ENCODE assay signal across 24 cellular contexts in the genomic region with DNA sequence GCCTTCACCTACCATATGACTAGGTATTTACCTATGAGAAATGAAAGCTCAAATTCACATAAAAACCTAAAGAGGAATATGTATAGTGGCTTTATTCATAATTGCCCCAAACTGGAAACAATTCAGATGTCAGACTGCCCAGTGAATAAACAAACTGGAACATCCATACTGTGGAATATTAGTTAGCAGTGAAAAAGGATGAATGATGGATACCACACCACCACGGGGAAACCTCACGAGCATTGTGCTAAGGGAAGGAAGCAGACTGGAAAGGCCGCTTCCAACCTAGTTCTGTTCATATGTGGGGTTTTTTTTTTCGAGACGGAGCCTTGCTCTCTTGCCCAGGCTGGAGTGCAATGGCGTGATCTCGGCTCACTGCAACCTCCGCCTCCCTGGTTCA. TPM values are rescaled to one million over a fixed set of nuclear protein-coding genes. Genes with fewer than 3 reads are reported as not detected.
A peak's percentile ranks its signal among the peaks of the same experiment; 100 is the strongest.
DNase-seq lines count a peak whose midpoint lies in the region; ATAC-seq, FAIRE-seq and TF ChIP-seq lines count a peak whose summit lies in the region.
"Had no signal": no experiment of that assay in that cellular context is flagged by ENCODE, and none has a peak within 500 bp of the region (broad histone marks: within the 10 kb centered on the region; RNA-seq: fewer than 3 reads in every experiment).

No MANE protein-coding gene starts in this region.

- H3K4me1 ChIP-seq in right atrium auricular region (peaks cover 0 to 8% of the 10 kb centered on the region in 2 donors), K562 (replicated peaks in 1 of 2; ENCODE audit: control insufficient read depth in 2 of 2, insufficient read depth in 2 of 2, low read length in 2 of 2) (peaks cover 0 to 5% of the 10 kb centered on the region in 2 experiments; a peak in 2 of 5 replicates)

- peaks cover 6% of the 10 kb centered on the region for H3K79me2 ChIP-seq in K562 (ENCODE audit: control insufficient read depth, insufficient read depth, low read length)

- no peak overlapping the region for H3K4me2 ChIP-seq in K562 (ENCODE audit: insufficient read depth, low read length)
- H3K4me2 ChIP-seq: A549; BLaER1 treated with 17β-estradiol and CSF1 and Interleukin-3, amounts not matched to agents 10 nM and 100 nM had no signal

- CTCF ChIA-PET in K562 (lab: Yijun Ruan, JAX; ENCODE audit: low intra/inter-chr PET ratio), result no interaction called here

- in situ Hi-C loops in K562 (cut with MboI), result no loop called here

- no peak for TF ChIP-seq POLR2A in K562 (conservative IDR thresholded peaks at IDR 0.05)

- peaks cover 11% of the 10 kb centered on the region; the same call in 1 of the 2 replicates for H4K20me1 ChIP-seq in K562 (replicated peaks; ENCODE audit: control insufficient read depth, insufficient read depth, low read length)

- H3K27ac Mint-ChIP-seq in type B pancreatic cell, result peak overlapping the region; percentile 23
- H3K27ac Mint-ChIP-seq in immature natural killer cell, result no peak overlapping the region
- H3K27ac Mint-ChIP-seq: CD4-positive, alpha-beta T cell; CD8-positive, alpha-beta memory T cell had no signal

- POLR2A ChIA-PET in K562 (lab: Yijun Ruan, JAX), result interaction anchor here (0.6 kb wide), 1 partner anchor 54 kb away, joined by 3 read pairs; no protein-coding TSS in a partner anchor

- no TSS peak for BruUV-seq in K562 (replicated peaks; lab: Mats Ljungman, UMichigan)

- no peaks in the 10 kb centered on the region for H3K36me3 Mint-ChIP-seq in type B pancreatic cell
- no peaks in the 10 kb centered on the region for H3K36me3 Mint-ChIP-seq in immature natural killer cell
- H3K36me3 Mint-ChIP-seq: CD14-positive monocyte; CD8-positive, alpha-beta memory T cell had no signal

- WGBS in K562 (ENCODE audit: insufficient coverage, low coverage, missing lambda C conversion rate), result 86% methylated on average over 8 of the region's 8 CpGs

- TF ChIP-seq EP300 in K562 (IDR thresholded peaks at IDR 0.05; ENCODE audit: low read length), result no peak

- H3K27ac ChIP-seq in right atrium auricular region, result peak overlapping the region; percentile 94 to 98
- H3K27ac ChIP-seq in K562 (ENCODE audit: extremely low read depth, low read depth, low read length), result no peak overlapping the region
- H3K27ac ChIP-seq: A549; BLaER1 treated with 17β-estradiol and CSF1 and Interleukin-3, amounts not matched to agents 10 nM and 100 nM had no signal

- ATAC-seq in K562, result no peak
- ATAC-seq: A549, GM12878 had no signal

- no peaks in the 10 kb centered on the region for H3K27me3 ChIP-seq in right atrium auricular region
- H3K27me3 ChIP-seq in K562 (ENCODE audit: control insufficient read depth in 2 of 2, insufficient read depth in 2 of 2, low read length in 2 of 2), result no peaks in the 10 kb centered on the region
- H3K27me3 ChIP-seq: BE2C; BLaER1 treated with 17β-estradiol and CSF1 and Interleukin-3, amounts not matched to agents 10 nM and 100 nM had no signal

- no peak for TF ChIP-seq RAD21 in K562 (CRISPR knock-in tag; conservative IDR thresholded peaks at IDR 0.05 in 1 of 2, IDR thresholded peaks at IDR 0.05 in 1 of 2)

- H3K4me1 Mint-ChIP-seq in type B pancreatic cell (ENCODE audit: unreplicated experiment) (peaks cover 8% of the 10 kb centered on the region), immature natural killer cell (no peaks in the 10 kb centered on the region)
- H3K4me1 Mint-ChIP-seq: CD14-positive monocyte; CD8-positive, alpha-beta memory T cell had no signal

- H3K9me1 ChIP-seq in K562 (ENCODE audit: control insufficient read depth, insufficient read depth, low read length), result no peaks in the 10 kb centered on the region

- intact Hi-C loops in cardiac septum (cut with DNase I) (no loop called here), K562 (cut with micrococcal nuclease) (no loop called here)

- H3K36me3 ChIP-seq in right atrium auricular region (no peaks in the 10 kb centered on the region), K562 (ENCODE audit: control insufficient read depth, insufficient read depth, low read length) (peaks cover 5% of the 10 kb centered on the region; the same call in 1 of the 3 replicates)

- no peaks in the 10 kb centered on the region for H3K9me3 Mint-ChIP-seq in type B pancreatic cell
- H3K9me3 Mint-ChIP-seq in immature natural killer cell, result no peaks in the 10 kb centered on the region
- H3K9me3 Mint-ChIP-seq: CD4-positive, alpha-beta T cell; CD8-positive, alpha-beta memory T cell had no signal

- no peak overlapping the region for H3K9ac ChIP-seq in K562 (ENCODE audit: insufficient read depth in 1 of 2, low read depth in 2 of 2, low read length in 2 of 2)
- H3K9ac ChIP-seq: BLaER1 treated with 17β-estradiol and CSF1 and Interleukin-3, amounts not matched to agents 10 nM and 100 nM had no signal

- no peak for DNase-seq in right atrium auricular region (ENCODE audit: low spot score)
- no peak for DNase-seq in cardiac septum (ENCODE audit: low spot score)
- no peak for DNase-seq in K562 (ENCODE audit: extremely low read depth in 1 of 4, low spot score in 3 of 4)
- no peak for DNase-seq in type B pancreatic cell (ENCODE audit: extremely low spot score, unreplicated experiment)
- no peak for DNase-seq in immature natural killer cell
- DNase-seq in NCI-H1436 treated with DMSO at 0.1 percent for 48 hours (lab: John Stamatoyannopoulos, UW), result no peak
- DNase-seq: 8988T; ACHN; AML-193; BE2C; CD4-positive, alpha-beta T cell; CD8-positive, alpha-beta memory T cell; DMS 273 treated with DMSO at 0.1 percent for 48 hours; DMS79; EL; GDM1; H7; HCEC 1CT had no signal

- no peak overlapping the region for H2AFZ ChIP-seq in K562 (ENCODE audit: low read depth, low read length)

- H3K4me3 Mint-ChIP-seq in type B pancreatic cell, result no peak overlapping the region
- no peak overlapping the region for H3K4me3 Mint-ChIP-seq in immature natural killer cell
- H3K4me3 Mint-ChIP-seq: CD14-positive monocyte; CD4-positive, alpha-beta T cell; CD8-positive, alpha-beta memory T cell had no signal

- no peaks in the 10 kb centered on the region for H3K9me3 ChIP-seq in right atrium auricular region
- no peaks in the 10 kb centered on the region for H3K9me3 ChIP-seq in K562 (replicated peaks; ENCODE audit: control insufficient read depth, insufficient read depth, low read depth, low read length)
- H3K9me3 ChIP-seq: A549, BE2C had no signal

- no peak for TF ChIP-seq CTCF in right atrium auricular region (IDR thresholded peaks at IDR 0.05)
- TF ChIP-seq CTCF in K562 (IDR thresholded peaks at IDR 0.05 in 2 of 3, conservative IDR thresholded peaks at IDR 0.05 in 1 of 3; ENCODE audit: insufficient read depth in 2 of 3, low read depth in 1 of 3, low read length in 3 of 3), result no peak
- no peak for TF ChIP-seq CTCF in type B pancreatic cell (conservative IDR thresholded peaks at IDR 0.05)

- H3K4me3 ChIP-seq in right atrium auricular region (no peak overlapping the region), K562 (no peak overlapping the region)
- H3K4me3 ChIP-seq: A549; BLaER1 treated with 17β-estradiol and CSF1 and Interleukin-3, amounts not matched to agents 10 nM and 100 nM; GM12878 had no signal

- FAIRE-seq in K562 (lab: Jason Lieb, UNC), result no peak
- FAIRE-seq: A549, D721Med, GM12878, H1 had no signal

- no peaks in the 10 kb centered on the region for H3K27me3 Mint-ChIP-seq in type B pancreatic cell
- H3K27me3 Mint-ChIP-seq in immature natural killer cell (ENCODE audit: low read depth in 3 of 3), result peaks cover 0 to 2% (median 0%) of the 10 kb centered on the region in 3 donors
- H3K27me3 Mint-ChIP-seq: CD4-positive, alpha-beta T cell; CD8-positive, alpha-beta memory T cell had no signal

TF ChIP-seq in K562, 482 proteins besides CTCF, POLR2A, EP300 and RAD21 (continues in another document):
- TF ChIP-seq SREBF1 (IDR thresholded peaks at IDR 0.05; ENCODE audit: borderline replicate concordance, low read depth, low read length), result no peak
- peak; percentile 81 for TF ChIP-seq RBM25 (IDR thresholded peaks at IDR 0.05; ENCODE audit: low read depth, low read length, severe bottlenecking)
- TF ChIP-seq, protein P1, sequence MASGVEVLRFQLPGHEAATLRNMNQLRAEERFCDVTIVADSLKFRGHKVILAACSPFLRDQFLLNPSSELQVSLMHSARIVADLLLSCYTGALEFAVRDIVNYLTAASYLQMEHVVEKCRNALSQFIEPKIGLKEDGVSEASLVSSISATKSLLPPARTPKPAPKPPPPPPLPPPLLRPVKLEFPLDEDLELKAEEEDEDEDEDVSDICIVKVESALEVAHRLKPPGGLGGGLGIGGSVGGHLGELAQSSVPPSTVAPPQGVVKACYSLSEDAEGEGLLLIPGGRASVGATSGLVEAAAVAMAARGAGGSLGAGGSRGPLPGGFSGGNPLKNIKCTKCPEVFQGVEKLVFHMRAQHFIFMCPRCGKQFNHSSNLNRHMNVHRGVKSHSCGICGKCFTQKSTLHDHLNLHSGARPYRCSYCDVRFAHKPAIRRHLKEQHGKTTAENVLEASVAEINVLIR (CRISPR knock-in tag; IDR thresholded peaks at IDR 0.05), result no peak
- no peak for TF ChIP-seq TSC22D4 (tag; IDR thresholded peaks at IDR 0.05)
- TF ChIP-seq CHCHD3 (CRISPR knock-in tag; IDR thresholded peaks at IDR 0.05), result no peak
- no peak for TF ChIP-seq ETV6 (IDR thresholded peaks at IDR 0.05; ENCODE audit: borderline replicate concordance in 1 of 2, low read depth in 2 of 2, low read length in 1 of 2)
- TF ChIP-seq ETV6 (CRISPR knock-in tag; IDR thresholded peaks at IDR 0.05; ENCODE audit: borderline replicate concordance), result no peak
- TF ChIP-seq ZNF324 (CRISPR knock-in tag; IDR thresholded peaks at IDR 0.05), result no peak

RNA-seq across cellular contexts. Expression of a gene that starts 16.8 kb away (rescaled TPM):
- total RNA-seq in right atrium auricular region, result 10 to 100 TPM; 15.6 to 16.5 TPM
- total RNA-seq in cardiac septum, result 13.2 TPM
- 23.2 and 65.0 TPM in 2 replicates for total RNA-seq in K562 (2011; cell fraction: chromatin; rRNA removed; ENCODE audit: low replicate concordance)
- total RNA-seq in K562 (2011; cell fraction: nucleolus; rRNA removed), result 30.5 and 35.3 TPM in 2 replicates
- 22.2 and 23.5 TPM in 2 replicates for total RNA-seq in K562 (2011; cell fraction: nucleoplasm; rRNA removed)
- total RNA-seq in K562 (2014; rRNA removed), result 9.2 and 12.4 TPM in 2 replicates
- 10.8 and 14.0 TPM in 2 replicates for total RNA-seq in K562 (2014; rRNA removed; fragmentation: Illumina TruSeq; extraction: Trizol)
- total RNA-seq in K562 (2015; rRNA removed; fragmentation: Illumina TruSeq; extraction: Trizol), result 13.4 and 15.1 TPM in 2 replicates
- total RNA-seq in K562 (2021), result 30.2 and 32.1 TPM in 2 replicates
- 12.8 and 17.6 TPM in 2 replicates for polyA plus RNA-seq in K562 (2011; rRNA removed)
- polyA plus RNA-seq in K562 (2011; cell fraction: cytosol; rRNA removed), result 9.3 and 13.0 TPM in 2 replicates
- polyA plus RNA-seq in K562 (2011; cell fraction: nucleus; rRNA removed), result 15.6 and 24.1 TPM in 2 replicates
- polyA plus RNA-seq in K562 (2012), result 19.1 and 31.6 TPM in 2 replicates
- 23.8 and 24.5 TPM in 2 replicates for polyA plus RNA-seq in K562 (2014; fragmentation: Illumina TruSeq; extraction: Trizol)
- 1 to 10 TPM; 9.1 to 10.0 TPM for polyA plus RNA-seq in K562 (2014; fragmentation: Nextera tagmentation; extraction: Ambion mirVana)
- 17.0 and 20.8 TPM in 2 replicates for polyA plus RNA-seq in K562 (2014; rRNA removed)
- 9.2 and 9.7 TPM in 2 replicates for polyA minus RNA-seq in K562 (2011; rRNA and poly(A)+ RNA removed)
- 21.2 and 21.5 TPM in 2 replicates for polyA minus RNA-seq in K562 (2011; cell fraction: cytosol; rRNA and poly(A)+ RNA removed)
- 11.3 and 12.9 TPM in 2 replicates for polyA minus RNA-seq in K562 (2011; cell fraction: nucleus; rRNA and poly(A)+ RNA removed)
- total RNA-seq in type B pancreatic cell (ENCODE audit: low replicate concordance), result 43.6 and 47.9 TPM in 2 replicates
- not detected for polyA plus RNA-seq in immature natural killer cell
- polyA plus RNA-seq: CD14-positive monocyte; CD8-positive, alpha-beta memory T cell had no signal
